1 cellular context compared by ENCODE assay signal in genomic region chr1:1665815-1666251, GRCh38.
TF ChIP-seq lines count a peak whose summit lies in the region.

No MANE protein-coding gene starts in this region.

TF ChIP-seq in IMR-90, 13 proteins besides CTCF, POLR2A, EP300 and RAD21 (continued from another document):
- TF ChIP-seq USF2 (IDR thresholded peaks at IDR 0.05; ENCODE audit: low read depth, low read length) (no peak), CEBPB (IDR thresholded peaks at IDR 0.05; ENCODE audit: low read depth, low read length) (no peak), FOS (IDR thresholded peaks at IDR 0.05; ENCODE audit: low read depth, low read length) (no peak), CHD1 (IDR thresholded peaks at IDR 0.05; ENCODE audit: low read depth, low read length) (no peak), MAZ (IDR thresholded peaks at IDR 0.05; ENCODE audit: borderline replicate concordance, low read depth, low read length) (no peak), MXI1 (IDR thresholded peaks at IDR 0.05; ENCODE audit: borderline replicate concordance, low read depth, low read length) (no peak), ELK1 (IDR thresholded peaks at IDR 0.05; ENCODE audit: borderline replicate concordance, low read depth, low read length) (no peak), MAFK (IDR thresholded peaks at IDR 0.05; ENCODE audit: low read depth, low read length) (no peak), NFE2L2 (IDR thresholded peaks at IDR 0.05; ENCODE audit: low read depth, low read length) (no peak), SMC3 (IDR thresholded peaks at IDR 0.05; ENCODE audit: low read depth, low read length) (no peak), BHLHE40 (IDR thresholded peaks at IDR 0.05; ENCODE audit: low read depth, low read length) (no peak)
